ENCODE assay signal across 1 cellular context in genomic region chr16:87350031-87350430, GRCh38.
TF ChIP-seq lines count a peak whose summit lies in the region.

No MANE protein-coding gene starts in this region.

TF ChIP-seq in HepG2, 621 proteins besides CTCF, POLR2A, EP300 and RAD21:
- TF ChIP-seq TCF12 (IDR thresholded peaks at IDR 0.05) (no peak), TCF12 (CRISPR knock-in tag; IDR thresholded peaks at IDR 0.05) (no peak), ZNF512B (CRISPR knock-in tag; IDR thresholded peaks at IDR 0.05; ENCODE audit: borderline replicate concordance) (no peak), ATF6 (CRISPR knock-in tag; conservative IDR thresholded peaks at IDR 0.05) (no peak), ZNF781 (CRISPR knock-in tag; IDR thresholded peaks at IDR 0.05; ENCODE audit: borderline replicate concordance, not compliant biosample characterization) (no peak), POLR2G (IDR thresholded peaks at IDR 0.05; ENCODE audit: low read depth, low read length) (peak; percentile 2; the same call in 1 of the 2 replicates), KDM2A (CRISPR knock-in tag; IDR thresholded peaks at IDR 0.05; ENCODE audit: borderline replicate concordance, low read depth) (no peak), ELF1 (CRISPR knock-in tag; IDR thresholded peaks at IDR 0.05) (no peak), ATF5 (CRISPR knock-in tag; IDR thresholded peaks at IDR 0.05; ENCODE audit: low read depth) (no peak), ZNF460 (CRISPR knock-in tag; IDR thresholded peaks at IDR 0.05; ENCODE audit: borderline replicate concordance) (no peak), AGO2 (optimal IDR thresholded peaks at IDR 0.05; ENCODE audit: low read depth, low read length) (peak; percentile 26), THAP7 (CRISPR knock-in tag; IDR thresholded peaks at IDR 0.05) (no peak), ZNF629 (CRISPR knock-in tag; conservative IDR thresholded peaks at IDR 0.05) (no peak), ZSCAN31 (CRISPR knock-in tag; IDR thresholded peaks at IDR 0.05; ENCODE audit: low read depth) (no peak), CSRNP1 (CRISPR knock-in tag; IDR thresholded peaks at IDR 0.05) (no peak), RBM22 (optimal IDR thresholded peaks at IDR 0.05; ENCODE audit: low read length) (peak; percentile 86)
